8 cellular contexts compared by ENCODE assay signal in the genomic region with DNA sequence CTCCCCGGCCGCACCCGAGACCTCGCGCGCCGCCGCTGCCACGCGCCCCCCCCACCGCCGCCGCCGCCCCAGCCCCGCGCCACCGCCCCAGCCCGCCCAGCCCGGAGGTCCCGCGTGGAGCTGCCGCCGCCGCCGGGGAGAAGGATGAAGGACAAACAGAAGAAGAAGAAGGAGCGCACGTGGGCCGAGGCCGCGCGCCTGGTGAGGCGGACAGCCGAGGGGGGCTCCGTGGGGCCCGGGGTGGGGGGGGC. TPM values are rescaled to one million over a fixed set of nuclear protein-coding genes. Genes with fewer than 3 reads are reported as not detected.
DNase-seq lines count a peak whose midpoint lies in the region; ATAC-seq and TF ChIP-seq lines count a peak whose summit lies in the region.

No MANE protein-coding gene starts in this region.

- H3K4me3 Mint-ChIP-seq in brain: peak overlapping the region in 3 of 5 experiments; percentile 47 to 92 (median 48)

- H3K9me3 ChIP-seq in heart right ventricle (peaks cover 0 to 3% (median 0%) of the 10 kb centered on the region in 11 donors), mesodermal cell (ENCODE audit: control insufficient read depth, low read length) (peaks cover 9% of the 10 kb centered on the region)

- H3K9me3 Mint-ChIP-seq in brain: no peaks in the 10 kb centered on the region

- H3K4me1 ChIP-seq in heart right ventricle (peaks cover 3 to 70% (median 46%) of the 10 kb centered on the region in 9 donors), mesodermal cell (ENCODE audit: control insufficient read depth, insufficient read depth, low read length, poor library complexity, severe bottlenecking) (peaks cover 25% of the 10 kb centered on the region), urinary bladder (ENCODE audit: insufficient read depth) (peaks cover 2% of the 10 kb centered on the region)

- no peaks in the 10 kb centered on the region for H3K27me3 ChIP-seq in heart right ventricle

- H3K4me3 ChIP-seq in heart right ventricle (peak overlapping the region; percentile 70 to 94 (median 85)), mesodermal cell (ENCODE audit: extremely low read depth, insufficient read depth, low read length, poor library complexity, severe bottlenecking) (peak overlapping the region; percentile 83), urinary bladder (ENCODE audit: low read depth, low read length) (peak overlapping the region; percentile 98)

- H3K27ac Mint-ChIP-seq in brain: peak overlapping the region in 1 of 5 experiments; percentile 97

- TF ChIP-seq CTCF in heart right ventricle (IDR thresholded peaks at IDR 0.05): no peak
- no peak for TF ChIP-seq CTCF in brain (conservative IDR thresholded peaks at IDR 0.05)

- intact Hi-C loops in heart right ventricle (cut with DNase I) (loop anchor here in 5 of 10 donors (5.0 to 10.0 kb wide), 5 partner anchors 76 to 154 kb away; partner anchors contain the start of genes PLAGL2 (in 2 of the 5), POFUT1 (in 2 of the 5) and KIF3B (in 1 of the 5)), cardiac septum (cut with DNase I) (loop anchor here (2.0 to 5.0 kb wide), 4 partner anchors 81 to 250 kb away; partner anchors contain the start of genes KIF3B, PLAGL2, POFUT1 and TM9SF4)

- WGBS in heart right ventricle, 2 donors: 0% methylated on average over 35 of the region's 35 CpGs; no CpG with 5 or more reads in 1 of the 2 donors
- 0% methylated on average over 3 of the region's 35 CpGs; no CpG with 5 or more reads in 1 of the 2 experiments for WGBS in mesodermal cell (ENCODE audit: insufficient coverage in 2 of 2), 2 experiments
- WGBS in urinary bladder: 1% methylated on average over 35 of the region's 35 CpGs

- peak overlapping the region; percentile 86 to 99 (median 96) for H3K27ac ChIP-seq in heart right ventricle
- peak overlapping the region; percentile 99 for H3K27ac ChIP-seq in mesodermal cell (ENCODE audit: low read depth, low read length, severe bottlenecking)
- peak overlapping the region; percentile 98 for H3K27ac ChIP-seq in urinary bladder (ENCODE audit: low read depth)

- ATAC-seq in heart right ventricle: no peak

- H3K4me1 Mint-ChIP-seq in brain: peaks cover 64% of the 10 kb centered on the region

- DNase-seq in heart right ventricle (no peak), cardiac septum (ENCODE audit: low spot score) (no peak), SW480 (ENCODE audit: low spot score) (no peak), DMS 273 (lab: John Stamatoyannopoulos, UW; ENCODE audit: unreplicated experiment) (no peak)
- DNase-seq in effector CD4-positive, alpha-beta T cell: no peak

- H3K27me3 Mint-ChIP-seq in brain: peaks cover 15% of the 10 kb centered on the region

- peaks cover 15% of the 10 kb centered on the region for H3K36me3 Mint-ChIP-seq in brain

- H3K36me3 ChIP-seq in heart right ventricle (no peaks in the 10 kb centered on the region), mesodermal cell (ENCODE audit: control insufficient read depth, insufficient read depth, low read length) (peaks cover 14% of the 10 kb centered on the region), urinary bladder (ENCODE audit: insufficient read depth) (no peaks in the 10 kb centered on the region)

RNA-seq across cellular contexts. Expression of gene ASXL1, which starts 0.4 kb away (rescaled TPM):
- total RNA-seq in heart right ventricle (10 to 100 TPM; 23.1 to 39.4 (median 29.4) TPM), cardiac septum (36.3 TPM), urinary bladder (69.6 TPM)
- polyA plus RNA-seq in heart right ventricle (10 to 100 TPM; 10.0 to 27.1 TPM), brain (ENCODE audit: insufficient read depth, low read depth, low replicate concordance) (31.8 TPM), urinary bladder (28.6 TPM)
- polyA plus RNA-seq in mesodermal cell (2013, experiment 1 of 2): 65.8 TPM
- polyA plus RNA-seq in mesodermal cell (2013, experiment 2 of 2): 61.7 TPM
